In the genomic region with DNA sequence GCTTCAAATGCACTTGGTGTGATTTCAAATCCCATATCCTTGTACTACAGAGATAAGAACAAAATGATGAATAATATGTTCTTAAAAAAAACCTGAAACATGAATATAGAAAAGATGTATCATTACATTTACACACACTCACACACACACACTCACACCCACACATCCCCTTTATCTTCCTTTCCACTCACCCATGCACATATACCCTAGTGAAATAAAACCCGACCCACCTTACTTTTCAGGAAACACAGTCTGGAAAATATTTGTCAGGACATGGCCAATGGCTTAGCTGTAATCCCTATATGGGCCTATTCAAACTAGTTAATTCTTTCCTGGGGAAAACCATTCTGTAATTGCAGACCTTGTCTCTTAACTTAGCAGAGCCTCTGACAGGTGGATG, we compare ENCODE assay signal across 22 cellular contexts.
DNase-seq lines count a peak whose midpoint lies in the region; ATAC-seq and TF ChIP-seq lines count a peak whose summit lies in the region.
"Had no signal": no experiment of that assay in that cellular context is flagged by ENCODE, and none has a peak within 500 bp of the region (broad histone marks: within the 10 kb centered on the region; RNA-seq: fewer than 3 reads in every experiment).

No MANE protein-coding gene starts in this region.

- no peaks in the 10 kb centered on the region for H3K27me3 Mint-ChIP-seq in activated T-cell treated with anti-CD3 and anti-CD28 coated beads, Interleukin-2, amount 50 U/mL, for 24 hours
- no peaks in the 10 kb centered on the region for H3K27me3 Mint-ChIP-seq in activated T-cell treated with anti-CD3 and anti-CD28 coated beads, Interleukin-2, amount 50 U/mL, for 72 hours (ENCODE audit: low read depth)
- H3K27me3 Mint-ChIP-seq: IgD-negative memory B cell had no signal

- no peak for ATAC-seq in activated T-cell treated with anti-CD3 and anti-CD28 coated beads, Interleukin-2, amount 50 U/mL, for 72 hours (replicated peaks in 1 of 2)
- no peak for ATAC-seq in heart left ventricle
- ATAC-seq: CD8-positive, alpha-beta T cell; GM23338; HCT116 had no signal

- H3K27me3 ChIP-seq in colonic mucosa (no peaks in the 10 kb centered on the region), transverse colon (no peaks in the 10 kb centered on the region), heart left ventricle (no peaks in the 10 kb centered on the region)
- H3K27me3 ChIP-seq: BLaER1 treated with 17β-estradiol and CSF1 and Interleukin-3, amounts not matched to agents 10 nM and 100 nM had no signal

- peak overlapping the region; percentile 19 for H3K27ac ChIP-seq in colonic mucosa
- H3K27ac ChIP-seq in transverse colon: peak overlapping the region; percentile 56 to 70 (median 64)
- H3K27ac ChIP-seq in heart left ventricle: no peak overlapping the region
- H3K27ac ChIP-seq: BLaER1 treated with 17β-estradiol and CSF1 and Interleukin-3, amounts not matched to agents 10 nM and 100 nM; RWPE1 had no signal

- no peak overlapping the region for H3K4me3 ChIP-seq in colonic mucosa
- H3K4me3 ChIP-seq in transverse colon: no peak overlapping the region
- H3K4me3 ChIP-seq in heart left ventricle: no peak overlapping the region
- H3K4me3 ChIP-seq: BLaER1 treated with 17β-estradiol and CSF1 and Interleukin-3, amounts not matched to agents 10 nM and 100 nM; GM23338 had no signal

- TF ChIP-seq POLR2A in transverse colon (IDR thresholded peaks at IDR 0.05) (no peak), heart left ventricle (IDR thresholded peaks at IDR 0.05) (no peak)

- H3K4me1 ChIP-seq in colonic mucosa (no peaks in the 10 kb centered on the region), transverse colon (peaks cover 5 to 31% (median 10%) of the 10 kb centered on the region in 4 donors), heart left ventricle (peaks cover 0 to 21% (median 0%) of the 10 kb centered on the region in 12 donors)

- H3K27ac Mint-ChIP-seq in activated T-cell treated with anti-CD3 and anti-CD28 coated beads, Interleukin-2, amount 50 U/mL, for 24 hours: peak overlapping the region; percentile 32
- H3K27ac Mint-ChIP-seq in activated T-cell treated with anti-CD3 and anti-CD28 coated beads, Interleukin-2, amount 50 U/mL, for 72 hours: no peak overlapping the region
- H3K27ac Mint-ChIP-seq: GM23338, IgD-negative memory B cell had no signal

- intact Hi-C loops in colonic mucosa (cut with DNase I): no loop called here
- intact Hi-C loops in transverse colon (cut with DNase I; ENCODE audit: low total_unique reads): no loop called here
- intact Hi-C loops in heart left ventricle (cut with DNase I): loop anchor here in 1 of 10 donors (10.0 kb wide), 1 partner anchor 535 kb away; no protein-coding TSS in a partner anchor

- H3K9me3 Mint-ChIP-seq in activated T-cell treated with anti-CD3 and anti-CD28 coated beads, Interleukin-2, amount 50 U/mL, for 24 hours: no peaks in the 10 kb centered on the region
- peaks cover 2 to 3% of the 10 kb centered on the region in 2 donors for H3K9me3 Mint-ChIP-seq in activated T-cell treated with anti-CD3 and anti-CD28 coated beads, Interleukin-2, amount 50 U/mL, for 72 hours
- H3K9me3 Mint-ChIP-seq: CD8-positive, alpha-beta T cell; GM23338; IgD-negative memory B cell had no signal

- peak overlapping the region in 1 of 2 donors; percentile 22 for H3K9ac ChIP-seq in colonic mucosa (ENCODE audit: low read depth in 2 of 2, low read length in 2 of 2)
- H3K9ac ChIP-seq: BLaER1 treated with 17β-estradiol and CSF1 and Interleukin-3, amounts not matched to agents 10 nM and 100 nM had no signal

- no peaks in the 10 kb centered on the region for H3K36me3 Mint-ChIP-seq in activated T-cell treated with anti-CD3 and anti-CD28 coated beads, Interleukin-2, amount 50 U/mL, for 24 hours (ENCODE audit: low read depth)
- H3K36me3 Mint-ChIP-seq in activated T-cell treated with anti-CD3 and anti-CD28 coated beads, Interleukin-2, amount 50 U/mL, for 72 hours (ENCODE audit: insufficient read depth in 2 of 2): peaks cover 1 to 3% of the 10 kb centered on the region in 2 donors
- H3K36me3 Mint-ChIP-seq: CD8-positive, alpha-beta T cell had no signal

- TF ChIP-seq EP300 in transverse colon (IDR thresholded peaks at IDR 0.05; ENCODE audit: low read depth): no peak

- H3K9me3 ChIP-seq in colonic mucosa (no peaks in the 10 kb centered on the region), transverse colon (no peaks in the 10 kb centered on the region), heart left ventricle (no peaks in the 10 kb centered on the region)
- H3K9me3 ChIP-seq: BLaER1 treated with 17β-estradiol and CSF1 and Interleukin-3, amounts not matched to agents 10 nM and 100 nM had no signal

- no peak overlapping the region for H3K4me3 Mint-ChIP-seq in activated T-cell treated with anti-CD3 and anti-CD28 coated beads, Interleukin-2, amount 50 U/mL, for 24 hours
- H3K4me3 Mint-ChIP-seq in activated T-cell treated with anti-CD3 and anti-CD28 coated beads, Interleukin-2, amount 50 U/mL, for 72 hours: no peak overlapping the region
- H3K4me3 Mint-ChIP-seq: CD8-positive, alpha-beta T cell; GM23338; IgD-negative memory B cell had no signal

- peaks cover 40% of the 10 kb centered on the region for H3K4me1 Mint-ChIP-seq in activated T-cell treated with anti-CD3 and anti-CD28 coated beads, Interleukin-2, amount 50 U/mL, for 24 hours (ENCODE audit: low read depth)
- peaks cover 37% of the 10 kb centered on the region for H3K4me1 Mint-ChIP-seq in activated T-cell treated with anti-CD3 and anti-CD28 coated beads, Interleukin-2, amount 50 U/mL, for 72 hours (ENCODE audit: low read depth)

- no peaks in the 10 kb centered on the region for H3K36me3 ChIP-seq in colonic mucosa
- H3K36me3 ChIP-seq in transverse colon: no peaks in the 10 kb centered on the region
- H3K36me3 ChIP-seq in heart left ventricle: no peaks in the 10 kb centered on the region
- H3K36me3 ChIP-seq: BLaER1 treated with 17β-estradiol and CSF1 and Interleukin-3, amounts not matched to agents 10 nM and 100 nM had no signal

- in situ Hi-C loops in transverse colon (cut with MboI; ENCODE audit: low pct_ligation_motif_present in 1 of 4, low pct_unique_long_range_greater_than_20kb in 1 of 4, low sequenced_read_pairs in 3 of 4): loop anchor here in 3 of 4 donors (10.0 to 25.0 kb wide), 2 partner anchors 75 to 567 kb away; no protein-coding TSS in a partner anchor

- TF ChIP-seq CTCF in colonic mucosa (IDR thresholded peaks at IDR 0.05) (no peak), transverse colon (IDR thresholded peaks at IDR 0.05) (no peak), heart left ventricle (IDR thresholded peaks at IDR 0.05) (no peak)

- no peak for DNase-seq in activated T-cell treated with anti-CD3 and anti-CD28 coated beads, Interleukin-2, amount 50 U/mL, for 24 hours
- DNase-seq in activated T-cell treated with anti-CD3 and anti-CD28 coated beads, Interleukin-2, amount 50 U/mL, for 72 hours: no peak
- peak; percentile 9 for DNase-seq in stimulated activated CD4-positive, alpha-beta T cell treated with anti-CD3 and anti-CD28 coated beads, Interleukin-4, amount 100 ng/mL, for 24 hours
- DNase-seq in stimulated activated CD4-positive, alpha-beta T cell treated with anti-CD3 and anti-CD28 coated beads, Interleukin-2, amount 100 ng/mL, for 24 hours: no peak
- DNase-seq in colonic mucosa (no peak), transverse colon (no peak), heart left ventricle (no peak)
- DNase-seq in activated CD8-positive, alpha-beta memory T cell treated with anti-CD3 and anti-CD28 coated beads, Interleukin-2, amount 50 U/mL, for 4 hours: no peak
- DNase-seq: CD8-positive, alpha-beta T cell; DMS53; EL; Karpas-422; NCI-H1048; NCI-H1436; NCI-H1930; NCI-H345; NCI-H524 treated with DMSO at 0.1 percent for 48 hours had no signal

- WGBS in transverse colon (ENCODE audit: low coverage in 1 of 2), 2 donors: 25 to 37% methylated on average over 1 of the region's 1 CpG
- 69 to 89% (median 73%) methylated on average over 1 of the region's 1 CpG for WGBS in heart left ventricle, 4 donors

Comparison
In these comparisons a context has a peak if more than half of its experiments do, and no peak if none do; other contexts are left out.
1. H3K27ac ChIP-seq: peak in colonic mucosa (single experiment) and transverse colon (4 of 4); none in heart left ventricle (0 of 12).